In genomic region chr1:90067194-90067593, GRCh38 we compare ENCODE assay signal across 28 cellular contexts.
"Had no signal": no experiment of that assay in that cellular context is flagged by ENCODE, and none has a peak within 500 bp of the region (broad histone marks: within the 10 kb centered on the region; RNA-seq: fewer than 3 reads in every experiment).

No MANE protein-coding gene starts in this region.

- H3K27ac ChIP-seq: colonic mucosa, epithelial cell of prostate, gastrocnemius medialis, left lung, neutrophil, prostate gland, sigmoid colon, spleen, suprapubic skin, transverse colon, upper lobe of right lung, uterus had no signal

- DNase-seq: colonic mucosa; effector CD8-positive, alpha-beta T cell; endodermal cell; foreskin fibroblast; gastrocnemius medialis; head of caudate nucleus; kidney; left lung; mesenchymal stem cell; naive thymus-derived CD4-positive, alpha-beta T cell; right cardiac atrium; sigmoid colon; spleen; stimulated activated CD4-positive, alpha-beta T cell treated with anti-CD3 and anti-CD28 coated beads, Interleukin-15, amount 100 ng/mL, for 24 hours; stimulated activated CD4-positive, alpha-beta T cell treated with anti-CD3 and anti-CD28 coated beads, Interleukin-2, amount 100 ng/mL, for 48 hours; stimulated activated naive CD4-positive, alpha-beta T cell; stimulated activated naive CD8-positive, alpha-beta T cell treated with anti-CD3 and anti-CD28 coated beads, Interleukin-15, amount 100 ng/mL, for 72 hours; transverse colon; upper lobe of right lung; uterus had no signal

- FAIRE-seq: kidney had no signal

- H3K4me3 ChIP-seq: colonic mucosa, gastrocnemius medialis, left lung, prostate gland, sigmoid colon, spleen, suprapubic skin, transverse colon, upper lobe of right lung, uterus had no signal

- H3K36me3 Mint-ChIP-seq: mesothelial cell of epicardium had no signal

- H3K9me3 ChIP-seq: colonic mucosa, gastrocnemius medialis, left lung, neutrophil, prostate gland, sigmoid colon, suprapubic skin, transverse colon, upper lobe of right lung, uterus had no signal

- H3K4me1 ChIP-seq: colonic mucosa, gastrocnemius medialis, left lung, prostate gland, sigmoid colon, spleen, suprapubic skin, transverse colon, upper lobe of right lung, uterus had no signal

- H3K4me1 Mint-ChIP-seq: mesothelial cell of epicardium; naive thymus-derived CD4-positive, alpha-beta T cell; stimulated activated naive CD8-positive, alpha-beta T cell treated with anti-CD3 and anti-CD28 coated beads, Interleukin-15, amount 100 ng/mL, for 72 hours had no signal

- H3K36me3 ChIP-seq: colonic mucosa, gastrocnemius medialis, left lung, neutrophil, prostate gland, sigmoid colon, spleen, suprapubic skin, transverse colon, upper lobe of right lung, uterus had no signal

- H3K27me3 ChIP-seq: colonic mucosa, gastrocnemius medialis, left lung, sigmoid colon, suprapubic skin, transverse colon, upper lobe of right lung, uterus had no signal

- H3K27ac Mint-ChIP-seq: dendritic cell treated with granulocyte-macrophage colony-stimulating factor and Interleukin-4, amounts not matched to agents 40 ng/mL and 50 ng/mL, for 4 days; endodermal cell; mesothelial cell of epicardium; naive thymus-derived CD4-positive, alpha-beta T cell; stimulated activated naive CD8-positive, alpha-beta T cell treated with anti-CD3 and anti-CD28 coated beads, Interleukin-15, amount 100 ng/mL, for 72 hours had no signal

- ATAC-seq: esophagus mucosa; gastrocnemius medialis; left lung; naive thymus-derived CD4-positive, alpha-beta T cell; right cardiac atrium; stimulated activated naive CD8-positive, alpha-beta T cell treated with anti-CD3 and anti-CD28 coated beads, Interleukin-15, amount 100 ng/mL, for 72 hours; upper lobe of right lung had no signal

- H3K4me3 Mint-ChIP-seq: dendritic cell treated with granulocyte-macrophage colony-stimulating factor and Interleukin-4, amounts not matched to agents 40 ng/mL and 50 ng/mL, for 4 days; endodermal cell; mesothelial cell of epicardium; naive thymus-derived CD4-positive, alpha-beta T cell; neural crest cell; stimulated activated naive CD8-positive, alpha-beta T cell treated with anti-CD3 and anti-CD28 coated beads, Interleukin-15, amount 100 ng/mL, for 72 hours had no signal
